In the genomic region with DNA sequence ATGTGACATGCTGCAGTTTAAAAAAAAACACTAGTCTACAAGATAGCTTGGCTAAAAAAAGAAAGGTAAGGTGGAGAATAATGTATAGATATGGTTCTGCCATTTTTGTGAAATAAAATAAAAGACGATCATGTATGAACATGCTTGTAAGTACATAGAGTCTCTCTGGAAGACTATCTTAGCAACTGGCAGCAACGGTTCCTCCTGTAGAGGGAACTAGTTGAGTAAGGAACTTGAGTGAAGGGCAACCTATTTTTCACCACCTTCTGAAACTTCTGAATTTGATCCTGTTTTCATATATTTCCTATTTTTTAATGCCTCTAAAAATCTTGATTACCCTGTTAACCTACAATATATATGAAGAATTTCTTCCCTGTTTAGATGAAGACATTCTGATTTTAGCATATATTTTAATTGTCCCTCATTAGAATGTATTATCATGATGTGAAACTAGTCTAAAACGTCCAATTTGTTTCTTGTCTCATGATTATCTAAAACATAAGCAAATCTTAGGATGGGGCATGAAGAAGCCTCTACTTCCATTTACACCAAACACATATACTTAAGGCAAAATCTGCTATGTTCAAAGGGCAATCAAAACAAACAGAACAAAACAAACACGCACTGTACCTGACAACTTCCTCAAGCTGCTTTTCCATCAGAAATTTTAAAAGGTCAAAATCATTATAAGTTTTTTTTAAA, we compare ENCODE assay signal across 17 cellular contexts.
"Had no signal": no experiment of that assay in that cellular context is flagged by ENCODE, and none has a peak within 500 bp of the region (broad histone marks: within the 10 kb centered on the region; RNA-seq: fewer than 3 reads in every experiment).

No MANE protein-coding gene starts in this region.

- DNase-seq: activated CD4-positive, alpha-beta T cell treated with anti-CD3 and anti-CD28 coated beads, Interleukin-2, amount 10 ng/mL, durations not matched to agents 24 days and 14 days; activated CD4-positive, CD25-positive, alpha-beta regulatory T cell; activated CD8-positive, alpha-beta memory T cell treated with anti-CD3 and anti-CD28 coated beads, Interleukin-2, amount 50 U/mL, for 48 hours; activated naive CD4-positive, alpha-beta T cell; activated naive CD8-positive, alpha-beta T cell treated with anti-CD3 and anti-CD28 coated beads, Interleukin-2, amount 50 U/mL, for 24 hours; dermis blood vessel endothelial cell; effector memory CD8-positive, alpha-beta T cell; heart right ventricle; left lung; naive thymus-derived CD8-positive, alpha-beta T cell; pancreas; stimulated activated CD4-positive, alpha-beta T cell treated with anti-CD3 and anti-CD28 coated beads, Interleukin-12 subunit alpha, Interleukin-12 subunit beta, amount 100 ng/mL, for 4 hours; stimulated activated CD4-positive, alpha-beta T cell treated with anti-CD3 and anti-CD28 coated beads, Interleukin-2, amount 100 ng/mL, for 24 hours; T-helper 2 cell had no signal

- H3K9me3 ChIP-seq: ascending aorta, breast epithelium, gastroesophageal sphincter, heart right ventricle, left lung, pancreas had no signal

- H3K4me3 ChIP-seq: ascending aorta, breast epithelium, gastroesophageal sphincter, heart right ventricle, left lung, pancreas had no signal

- H3K4me1 ChIP-seq: ascending aorta, breast epithelium had no signal

- H3K36me3 ChIP-seq: ascending aorta, breast epithelium, gastroesophageal sphincter, heart right ventricle, left lung, pancreas had no signal

- ATAC-seq: activated naive CD8-positive, alpha-beta T cell treated with anti-CD3 and anti-CD28 coated beads, Interleukin-2, amount 50 U/mL, for 24 hours; effector memory CD8-positive, alpha-beta T cell; gastroesophageal sphincter; heart right ventricle; left lung; naive thymus-derived CD8-positive, alpha-beta T cell had no signal
